In genomic region chr9:8916771-8917170, GRCh38 we compare ENCODE assay signal across 17 cellular contexts.
DNase-seq lines count a peak whose midpoint lies in the region; TF ChIP-seq lines count a peak whose summit lies in the region.
"Had no signal": no experiment of that assay in that cellular context is flagged by ENCODE, and none has a peak within 500 bp of the region (broad histone marks: within the 10 kb centered on the region; RNA-seq: fewer than 3 reads in every experiment).

No MANE protein-coding gene starts in this region.

- H3K27ac ChIP-seq in dorsolateral prefrontal cortex (peak overlapping the region; percentile 21 to 99 (median 88)), substantia nigra (ENCODE audit: low read depth, low read length, poor library complexity, severe bottlenecking) (peak overlapping the region; percentile 71)

- intact Hi-C loops in dorsolateral prefrontal cortex (cut with DNase I): no loop called here

- no peak for TF ChIP-seq CTCF in dorsolateral prefrontal cortex (IDR thresholded peaks at IDR 0.05 in 54 of 56, conservative IDR thresholded peaks at IDR 0.05 in 2 of 56; ENCODE audit: low read depth in 1 of 56, partially characterized antibody in 56 of 56)

- H3K27me3 ChIP-seq in dorsolateral prefrontal cortex: no peaks in the 10 kb centered on the region

- DNase-seq in DMS53 (lab: John Stamatoyannopoulos, UW): peak; percentile 13
- no peak for DNase-seq in DMS53 treated with DMSO at 0.1 percent for 48 hours (lab: John Stamatoyannopoulos, UW; ENCODE audit: unreplicated experiment)
- DNase-seq in NCI-H526 treated with DMSO at 0.1 percent for 48 hours (lab: John Stamatoyannopoulos, UW): peak; percentile 62
- no peak for DNase-seq in dorsolateral prefrontal cortex
- no peak for DNase-seq in substantia nigra (lab: John Stamatoyannopoulos, UW)
- DNase-seq in AG08395 (ENCODE audit: low spot score): no peak
- DNase-seq in activated T-cell treated with anti-CD3 and anti-CD28 coated beads, Interleukin-2, amount 50 U/mL, for 48 hours: no peak
- no peak for DNase-seq in stimulated activated CD4-positive, alpha-beta T cell treated with anti-CD3 and anti-CD28 coated beads, Interleukin-4, amount 100 ng/mL, for 1 hour
- DNase-seq: 8988T; CD4-positive, alpha-beta T cell; DMS79; Karpas-422; NCI-H1092; NCI-H1436 treated with DMSO at 0.1 percent for 48 hours; NCI-H345; NCI-H82; PC-3 had no signal

- no peak overlapping the region for H3K4me3 ChIP-seq in dorsolateral prefrontal cortex

Comparison
In these comparisons a context has a peak if more than half of its experiments do, and no peak if none do; other contexts are left out.
1. DNase-seq: peak in DMS53 (single experiment) and NCI-H526 treated with DMSO at 0.1 percent for 48 hours (single experiment); none in DMS53 treated with DMSO at 0.1 percent for 48 hours (single experiment), dorsolateral prefrontal cortex (0 of 10), substantia nigra (0 of 49), AG08395 (single experiment), activated T-cell treated with anti-CD3 and anti-CD28 coated beads, Interleukin-2, amount 50 U/mL, for 48 hours (0 of 2) and stimulated activated CD4-positive, alpha-beta T cell treated with anti-CD3 and anti-CD28 coated beads, Interleukin-4, amount 100 ng/mL, for 1 hour (single experiment).